Comparison of ENCODE assay signal across 19 cellular contexts in genomic region chr20:1286267-1287036, GRCh38. TPM values are rescaled to one million over a fixed set of nuclear protein-coding genes. Genes with fewer than 3 reads are reported as not detected.
DNase-seq lines count a peak whose midpoint lies in the region; ATAC-seq and TF ChIP-seq lines count a peak whose summit lies in the region.
"Had no signal": no experiment of that assay in that cellular context is flagged by ENCODE, and none has a peak within 500 bp of the region (broad histone marks: within the 10 kb centered on the region; RNA-seq: fewer than 3 reads in every experiment).

No MANE protein-coding gene starts in this region.

- peak overlapping the region; percentile 70 for H3K27ac Mint-ChIP-seq in T-helper 1 cell treated with Interleukin-12 subunit alpha and Interleukin-12 subunit beta and Interleukin-4 antibody, amounts not matched to agents 30 μg/mL and 1 μg/mL, for 36 hours
- peak overlapping the region; percentile 64 for H3K27ac Mint-ChIP-seq in activated naive CD8-positive, alpha-beta T cell treated with anti-CD3 and anti-CD28 coated beads, Interleukin-2, amount 50 U/mL, for 24 hours
- H3K27ac Mint-ChIP-seq: stimulated activated effector memory CD8-positive, alpha-beta T cell treated with anti-CD3 and anti-CD28 coated beads, Interleukin-12 subunit alpha, Interleukin-12 subunit beta, amount 100 ng/mL, for 72 hours had no signal

- peak overlapping the region; percentile 72 for H3K4me3 Mint-ChIP-seq in T-helper 1 cell treated with Interleukin-12 subunit alpha and Interleukin-12 subunit beta and Interleukin-4 antibody, amounts not matched to agents 30 μg/mL and 1 μg/mL, for 36 hours
- H3K4me3 Mint-ChIP-seq in activated naive CD8-positive, alpha-beta T cell treated with anti-CD3 and anti-CD28 coated beads, Interleukin-2, amount 50 U/mL, for 24 hours: peak overlapping the region; percentile 39
- H3K4me3 Mint-ChIP-seq: stimulated activated effector memory CD8-positive, alpha-beta T cell treated with anti-CD3 and anti-CD28 coated beads, Interleukin-12 subunit alpha, Interleukin-12 subunit beta, amount 100 ng/mL, for 72 hours had no signal

- peak; percentile 57 for DNase-seq in activated effector memory CD4-positive, alpha-beta T cell treated with anti-CD3 and anti-CD28 coated beads, Interleukin-2, amount 50 U/mL, for 16 hours
- DNase-seq in activated effector memory CD4-positive, alpha-beta T cell treated with Interleukin-2 at 50 U/mL for 16 hours: no peak
- DNase-seq in activated naive CD8-positive, alpha-beta T cell treated with anti-CD3 and anti-CD28 coated beads, Interleukin-2, amount 50 U/mL, for 24 hours: no peak
- DNase-seq in posterior vena cava (ENCODE audit: low spot score) (peak; percentile 25), tibial artery (no peak), NCI-H187 treated with DMSO at 0.1 percent for 48 hours (lab: John Stamatoyannopoulos, UW) (no peak)
- no peak for DNase-seq in effector CD4-positive, alpha-beta T cell
- DNase-seq: body of pancreas, HCEC 1CT, kidney glomerular epithelial cell, MV-4-11, NCI-H526 treated with DMSO at 0.1 percent for 48 hours, PC-9, SK-N-SH had no signal

- no peaks in the 10 kb centered on the region for H3K9me3 ChIP-seq in tibial artery
- H3K9me3 ChIP-seq: body of pancreas, SK-N-SH, vagina had no signal

- TF ChIP-seq CTCF in tibial artery (IDR thresholded peaks at IDR 0.05): no peak

- H3K27ac ChIP-seq in tibial artery: no peak overlapping the region
- H3K27ac ChIP-seq: body of pancreas, parathyroid adenoma, PC-9, skin epidermis, vagina had no signal

- no peaks in the 10 kb centered on the region for H3K27me3 Mint-ChIP-seq in T-helper 1 cell treated with Interleukin-12 subunit alpha and Interleukin-12 subunit beta and Interleukin-4 antibody, amounts not matched to agents 30 μg/mL and 1 μg/mL, for 36 hours (ENCODE audit: low read depth)
- no peaks in the 10 kb centered on the region for H3K27me3 Mint-ChIP-seq in activated naive CD8-positive, alpha-beta T cell treated with anti-CD3 and anti-CD28 coated beads, Interleukin-2, amount 50 U/mL, for 24 hours

- H3K4me3 ChIP-seq in tibial artery: no peak overlapping the region
- H3K4me3 ChIP-seq: body of pancreas, PC-9, skin epidermis, vagina had no signal

- H3K9me3 Mint-ChIP-seq in T-helper 1 cell treated with Interleukin-12 subunit alpha and Interleukin-12 subunit beta and Interleukin-4 antibody, amounts not matched to agents 30 μg/mL and 1 μg/mL, for 36 hours: no peaks in the 10 kb centered on the region
- no peaks in the 10 kb centered on the region for H3K9me3 Mint-ChIP-seq in activated naive CD8-positive, alpha-beta T cell treated with anti-CD3 and anti-CD28 coated beads, Interleukin-2, amount 50 U/mL, for 24 hours
- H3K9me3 Mint-ChIP-seq: stimulated activated effector memory CD8-positive, alpha-beta T cell treated with anti-CD3 and anti-CD28 coated beads, Interleukin-12 subunit alpha, Interleukin-12 subunit beta, amount 100 ng/mL, for 72 hours had no signal

- H3K36me3 Mint-ChIP-seq in T-helper 1 cell treated with Interleukin-12 subunit alpha and Interleukin-12 subunit beta and Interleukin-4 antibody, amounts not matched to agents 30 μg/mL and 1 μg/mL, for 36 hours (ENCODE audit: low read depth): peaks cover 11% of the 10 kb centered on the region
- no peaks in the 10 kb centered on the region for H3K36me3 Mint-ChIP-seq in activated naive CD8-positive, alpha-beta T cell treated with anti-CD3 and anti-CD28 coated beads, Interleukin-2, amount 50 U/mL, for 24 hours (ENCODE audit: low read depth)
- H3K36me3 Mint-ChIP-seq: stimulated activated effector memory CD8-positive, alpha-beta T cell treated with anti-CD3 and anti-CD28 coated beads, Interleukin-12 subunit alpha, Interleukin-12 subunit beta, amount 100 ng/mL, for 72 hours had no signal

- intact Hi-C loops in posterior vena cava (cut with DNase I): no loop called here
- intact Hi-C loops in tibial artery (cut with DNase I; ENCODE audit: low total_unique reads): no loop called here

- H3K4me1 ChIP-seq in tibial artery: peaks cover 0 to 3% (median 0%) of the 10 kb centered on the region in 4 donors
- H3K4me1 ChIP-seq: parathyroid adenoma, vagina had no signal

- H3K36me3 ChIP-seq in tibial artery: no peaks in the 10 kb centered on the region
- H3K36me3 ChIP-seq: vagina had no signal

- peaks cover 21% of the 10 kb centered on the region for H3K4me1 Mint-ChIP-seq in T-helper 1 cell treated with Interleukin-12 subunit alpha and Interleukin-12 subunit beta and Interleukin-4 antibody, amounts not matched to agents 30 μg/mL and 1 μg/mL, for 36 hours (ENCODE audit: low read depth)
- H3K4me1 Mint-ChIP-seq in activated naive CD8-positive, alpha-beta T cell treated with anti-CD3 and anti-CD28 coated beads, Interleukin-2, amount 50 U/mL, for 24 hours: peaks cover 54% of the 10 kb centered on the region

- H3K27me3 ChIP-seq in tibial artery: no peaks in the 10 kb centered on the region
- H3K27me3 ChIP-seq: body of pancreas, vagina had no signal

- no peak for ATAC-seq in activated naive CD8-positive, alpha-beta T cell treated with anti-CD3 and anti-CD28 coated beads, Interleukin-2, amount 50 U/mL, for 24 hours
- ATAC-seq: body of pancreas; stimulated activated effector memory CD8-positive, alpha-beta T cell treated with anti-CD3 and anti-CD28 coated beads, Interleukin-12 subunit alpha, Interleukin-12 subunit beta, amount 100 ng/mL, for 72 hours had no signal

RNA-seq across cellular contexts. Expression of gene SNPH, which starts 20.4 kb away (rescaled TPM):
- total RNA-seq in posterior vena cava: 10 to 100 TPM in 1 of 2 donors, 1 to 10 TPM in 1; 8.9 to 11.9 TPM

RNA-seq across cellular contexts. Expression of gene SDCBP2, which starts 42.5 kb away (rescaled TPM):
- 1 to 10 TPM; 3.1 to 5.4 TPM for total RNA-seq in posterior vena cava

Comparison
In these comparisons a context has a peak if more than half of its experiments do, and no peak if none do; other contexts are left out.
1. DNase-seq: peak in activated effector memory CD4-positive, alpha-beta T cell treated with anti-CD3 and anti-CD28 coated beads, Interleukin-2, amount 50 U/mL, for 16 hours (single experiment) and posterior vena cava (single experiment); none in activated effector memory CD4-positive, alpha-beta T cell treated with Interleukin-2 at 50 U/mL for 16 hours (single experiment), activated naive CD8-positive, alpha-beta T cell treated with anti-CD3 and anti-CD28 coated beads, Interleukin-2, amount 50 U/mL, for 24 hours (single experiment), tibial artery (0 of 2), effector CD4-positive, alpha-beta T cell (single experiment) and NCI-H187 treated with DMSO at 0.1 percent for 48 hours (single experiment).